ENCODE assay signal across 12 cellular contexts in the genomic region with DNA sequence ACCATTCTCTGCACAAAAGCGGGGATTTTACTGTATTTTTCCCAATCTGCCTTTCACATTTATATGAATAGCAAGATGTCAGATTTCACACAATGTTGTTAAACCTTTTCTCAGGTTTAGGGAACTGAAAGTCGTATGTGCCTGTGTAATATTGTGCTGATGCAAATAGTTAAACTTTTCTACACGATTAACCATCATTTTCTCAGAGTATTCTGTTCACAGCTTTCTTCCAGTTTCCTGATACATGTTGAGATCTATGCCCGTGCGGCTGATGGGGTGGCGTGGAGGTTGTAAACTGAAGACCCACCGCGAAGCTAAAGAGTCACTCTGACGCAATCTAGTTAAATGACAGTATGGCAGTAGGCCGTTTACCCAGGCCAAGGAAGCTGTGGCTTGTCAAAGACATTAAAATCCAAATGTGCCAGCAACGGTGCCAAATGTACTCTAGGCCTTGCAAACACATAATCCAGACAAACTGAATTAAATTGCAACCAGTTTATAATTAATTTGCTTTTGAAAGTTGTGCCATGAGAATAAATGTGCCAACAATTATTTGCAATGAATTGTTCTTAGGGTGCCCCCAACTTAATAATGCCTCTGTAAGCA.
A peak's percentile ranks its signal among the peaks of the same experiment; 100 is the strongest.
DNase-seq lines count a peak whose midpoint lies in the region; ATAC-seq and TF ChIP-seq lines count a peak whose summit lies in the region.
"Had no signal": no experiment of that assay in that cellular context is flagged by ENCODE, and none has a peak within 500 bp of the region (broad histone marks: within the 10 kb centered on the region; RNA-seq: fewer than 3 reads in every experiment).

No MANE protein-coding gene starts in this region.

- peak overlapping the region; percentile 64 for H3K9ac ChIP-seq in Loucy (ENCODE audit: low read depth, low read length, poor library complexity, severe bottlenecking)

- no peaks in the 10 kb centered on the region for H3K4me1 Mint-ChIP-seq in stimulated activated effector memory CD8-positive, alpha-beta T cell treated with anti-CD3 and anti-CD28 coated beads, Interleukin-12 subunit alpha, Interleukin-12 subunit beta, amount 100 ng/mL, for 72 hours

- no peaks in the 10 kb centered on the region for H3K36me3 Mint-ChIP-seq in stimulated activated effector memory CD8-positive, alpha-beta T cell treated with anti-CD3 and anti-CD28 coated beads, Interleukin-12 subunit alpha, Interleukin-12 subunit beta, amount 100 ng/mL, for 72 hours

- peak; percentile 37 for TF ChIP-seq POLR2A in GM19099 (IDR thresholded peaks at IDR 0.05; ENCODE audit: extremely low read depth, insufficient read length, low read depth)

- H3K9me3 Mint-ChIP-seq in stimulated activated effector memory CD8-positive, alpha-beta T cell treated with anti-CD3 and anti-CD28 coated beads, Interleukin-12 subunit alpha, Interleukin-12 subunit beta, amount 100 ng/mL, for 72 hours: no peaks in the 10 kb centered on the region
- H3K9me3 Mint-ChIP-seq: dendritic cell treated with granulocyte-macrophage colony-stimulating factor and Interleukin-4, amounts not matched to agents 40 ng/mL and 50 ng/mL, for 4 days had no signal

- no peaks in the 10 kb centered on the region for H3K9me3 ChIP-seq in Loucy (ENCODE audit: insufficient read depth, low read depth, low read length)
- H3K9me3 ChIP-seq: upper lobe of left lung had no signal

- H3K4me3 Mint-ChIP-seq in stimulated activated effector memory CD8-positive, alpha-beta T cell treated with anti-CD3 and anti-CD28 coated beads, Interleukin-12 subunit alpha, Interleukin-12 subunit beta, amount 100 ng/mL, for 72 hours: no peak overlapping the region
- H3K4me3 Mint-ChIP-seq: dendritic cell treated with granulocyte-macrophage colony-stimulating factor and Interleukin-4, amounts not matched to agents 40 ng/mL and 50 ng/mL, for 4 days had no signal

- intact Hi-C loops in posterior cingulate gyrus (cut with DNase I): no loop called here

- H4K20me1 ChIP-seq in Loucy (ENCODE audit: insufficient read depth, low read length, poor library complexity, severe bottlenecking): no peaks in the 10 kb centered on the region

- peak overlapping the region; percentile 70 for H3K4me2 ChIP-seq in Loucy (ENCODE audit: low read depth, low read length, poor library complexity, severe bottlenecking)

- no peaks in the 10 kb centered on the region for H3F3A ChIP-seq in Loucy (ENCODE audit: low read depth)

- DNase-seq in stimulated activated effector memory CD8-positive, alpha-beta T cell treated with anti-CD3 and anti-CD28 coated beads, Interleukin-12 subunit alpha, Interleukin-12 subunit beta, amount 100 ng/mL, for 72 hours (ENCODE audit: low spot score in 2 of 2): no peak
- DNase-seq in posterior cingulate gyrus (no peak), DMS79 (lab: John Stamatoyannopoulos, UW) (no peak), NK-92 (lab: John Stamatoyannopoulos, UW; ENCODE audit: unreplicated experiment) (no peak), A172 (ENCODE audit: low spot score) (no peak)
- DNase-seq: NCI-H510A treated with DMSO at 0.1 percent for 48 hours had no signal

- H3K27me3 ChIP-seq in Loucy (ENCODE audit: insufficient read depth, low read length, poor library complexity, severe bottlenecking): no peaks in the 10 kb centered on the region
- H3K27me3 ChIP-seq: upper lobe of left lung had no signal

- no peaks in the 10 kb centered on the region for H3K9me2 ChIP-seq in Loucy (replicated peaks; ENCODE audit: low read depth, low read length)

- no peaks in the 10 kb centered on the region for H3K36me3 ChIP-seq in Loucy (ENCODE audit: insufficient read depth, low read length)
- H3K36me3 ChIP-seq: upper lobe of left lung had no signal

- peaks cover 55% of the 10 kb centered on the region for H3K4me1 ChIP-seq in Loucy (ENCODE audit: insufficient read depth, low read length, poor library complexity, severe bottlenecking)

- H2AFZ ChIP-seq in Loucy (ENCODE audit: low read length): peak overlapping the region; percentile 29; the same call in 1 of the 2 replicates

- H3K4me3 ChIP-seq in Loucy (ENCODE audit: low read length, poor library complexity, severe bottlenecking): peak overlapping the region; percentile 56
- H3K4me3 ChIP-seq: upper lobe of left lung had no signal

- no peak for TF ChIP-seq CTCF in Loucy (conservative IDR thresholded peaks at IDR 0.05; ENCODE audit: low read length)

- ATAC-seq in HG02763 (IDR thresholded peaks at IDR 0.05; ENCODE audit: unreplicated experiment): peak; percentile 70
- peak; percentile 49 for ATAC-seq in stimulated activated effector memory CD8-positive, alpha-beta T cell treated with anti-CD3 and anti-CD28 coated beads, Interleukin-12 subunit alpha, Interleukin-12 subunit beta, amount 100 ng/mL, for 72 hours
- ATAC-seq: left colon had no signal

- H3K79me2 ChIP-seq in Loucy (ENCODE audit: insufficient read depth, low read length): peaks cover 55% of the 10 kb centered on the region

- H3K27ac Mint-ChIP-seq in stimulated activated effector memory CD8-positive, alpha-beta T cell treated with anti-CD3 and anti-CD28 coated beads, Interleukin-12 subunit alpha, Interleukin-12 subunit beta, amount 100 ng/mL, for 72 hours: no peak overlapping the region
- H3K27ac Mint-ChIP-seq: dendritic cell treated with granulocyte-macrophage colony-stimulating factor and Interleukin-4, amounts not matched to agents 40 ng/mL and 50 ng/mL, for 4 days had no signal
